In genomic region chr16:667780-668518, GRCh38 we compare ENCODE assay signal across 1 cellular context.
TF ChIP-seq lines count a peak whose summit lies in the region.

TSS of gene RHOT2 (plus strand) at chr16:668132. CDS start at chr16:668200, 68 bp downstream.

TF ChIP-seq in HepG2, 621 proteins besides CTCF, POLR2A, EP300 and RAD21 (continued from another document and continues in another):
- TF ChIP-seq ZNF280D (CRISPR knock-in tag; IDR thresholded peaks at IDR 0.05) = no peak
- no peak for TF ChIP-seq SUZ12 (IDR thresholded peaks at IDR 0.05; ENCODE audit: low read depth, low read length)
- TF ChIP-seq ZFP62 (CRISPR knock-in tag; IDR thresholded peaks at IDR 0.05) = no peak
- TF ChIP-seq, protein P1, sequence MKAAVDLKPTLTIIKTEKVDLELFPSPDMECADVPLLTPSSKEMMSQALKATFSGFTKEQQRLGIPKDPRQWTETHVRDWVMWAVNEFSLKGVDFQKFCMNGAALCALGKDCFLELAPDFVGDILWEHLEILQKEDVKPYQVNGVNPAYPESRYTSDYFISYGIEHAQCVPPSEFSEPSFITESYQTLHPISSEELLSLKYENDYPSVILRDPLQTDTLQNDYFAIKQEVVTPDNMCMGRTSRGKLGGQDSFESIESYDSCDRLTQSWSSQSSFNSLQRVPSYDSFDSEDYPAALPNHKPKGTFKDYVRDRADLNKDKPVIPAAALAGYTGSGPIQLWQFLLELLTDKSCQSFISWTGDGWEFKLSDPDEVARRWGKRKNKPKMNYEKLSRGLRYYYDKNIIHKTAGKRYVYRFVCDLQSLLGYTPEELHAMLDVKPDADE (CRISPR knock-in tag; IDR thresholded peaks at IDR 0.05) = 0 out of 2 replicates have a peak, but pooled peaks have one; percentile 61
- peak; percentile 74 for TF ChIP-seq MXD4 (CRISPR knock-in tag; IDR thresholded peaks at IDR 0.05)
- TF ChIP-seq ZNF180 (CRISPR knock-in tag; IDR thresholded peaks at IDR 0.05; ENCODE audit: borderline replicate concordance, low read depth) = no peak
- TF ChIP-seq ZNF263 (CRISPR knock-in tag; IDR thresholded peaks at IDR 0.05) = no peak
- TF ChIP-seq, protein P2, sequence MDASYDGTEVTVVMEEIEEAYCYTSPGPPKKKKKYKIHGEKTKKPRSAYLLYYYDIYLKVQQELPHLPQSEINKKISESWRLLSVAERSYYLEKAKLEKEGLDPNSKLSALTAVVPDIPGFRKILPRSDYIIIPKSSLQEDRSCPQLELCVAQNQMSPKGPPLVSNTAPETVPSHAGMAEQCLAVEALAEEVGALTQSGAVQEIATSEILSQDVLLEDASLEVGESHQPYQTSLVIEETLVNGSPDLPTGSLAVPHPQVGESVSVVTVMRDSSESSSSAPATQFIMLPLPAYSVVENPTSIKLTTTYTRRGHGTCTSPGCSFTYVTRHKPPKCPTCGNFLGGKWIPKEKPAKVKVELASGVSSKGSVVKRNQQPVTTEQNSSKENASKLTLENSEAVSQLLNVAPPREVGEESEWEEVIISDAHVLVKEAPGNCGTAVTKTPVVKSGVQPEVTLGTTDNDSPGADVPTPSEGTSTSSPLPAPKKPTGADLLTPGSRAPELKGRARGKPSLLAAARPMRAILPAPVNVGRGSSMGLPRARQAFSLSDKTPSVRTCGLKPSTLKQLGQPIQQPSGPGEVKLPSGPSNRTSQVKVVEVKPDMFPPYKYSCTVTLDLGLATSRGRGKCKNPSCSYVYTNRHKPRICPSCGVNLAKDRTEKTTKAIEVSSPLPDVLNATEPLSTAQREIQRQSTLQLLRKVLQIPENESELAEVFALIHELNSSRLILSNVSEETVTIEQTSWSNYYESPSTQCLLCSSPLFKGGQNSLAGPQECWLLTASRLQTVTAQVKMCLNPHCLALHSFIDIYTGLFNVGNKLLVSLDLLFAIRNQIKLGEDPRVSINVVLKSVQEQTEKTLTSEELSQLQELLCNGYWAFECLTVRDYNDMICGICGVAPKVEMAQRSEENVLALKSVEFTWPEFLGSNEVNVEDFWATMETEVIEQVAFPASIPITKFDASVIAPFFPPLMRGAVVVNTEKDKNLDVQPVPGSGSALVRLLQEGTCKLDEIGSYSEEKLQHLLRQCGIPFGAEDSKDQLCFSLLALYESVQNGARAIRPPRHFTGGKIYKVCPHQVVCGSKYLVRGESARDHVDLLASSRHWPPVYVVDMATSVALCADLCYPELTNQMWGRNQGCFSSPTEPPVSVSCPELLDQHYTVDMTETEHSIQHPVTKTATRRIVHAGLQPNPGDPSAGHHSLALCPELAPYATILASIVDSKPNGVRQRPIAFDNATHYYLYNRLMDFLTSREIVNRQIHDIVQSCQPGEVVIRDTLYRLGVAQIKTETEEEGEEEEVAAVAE (CRISPR knock-in tag; IDR thresholded peaks at IDR 0.05; ENCODE audit: borderline replicate concordance) = no peak
- TF ChIP-seq SMAD1 (CRISPR knock-in tag; IDR thresholded peaks at IDR 0.05; ENCODE audit: borderline replicate concordance, low read depth) = peak; percentile 98
- TF ChIP-seq, protein P3, sequence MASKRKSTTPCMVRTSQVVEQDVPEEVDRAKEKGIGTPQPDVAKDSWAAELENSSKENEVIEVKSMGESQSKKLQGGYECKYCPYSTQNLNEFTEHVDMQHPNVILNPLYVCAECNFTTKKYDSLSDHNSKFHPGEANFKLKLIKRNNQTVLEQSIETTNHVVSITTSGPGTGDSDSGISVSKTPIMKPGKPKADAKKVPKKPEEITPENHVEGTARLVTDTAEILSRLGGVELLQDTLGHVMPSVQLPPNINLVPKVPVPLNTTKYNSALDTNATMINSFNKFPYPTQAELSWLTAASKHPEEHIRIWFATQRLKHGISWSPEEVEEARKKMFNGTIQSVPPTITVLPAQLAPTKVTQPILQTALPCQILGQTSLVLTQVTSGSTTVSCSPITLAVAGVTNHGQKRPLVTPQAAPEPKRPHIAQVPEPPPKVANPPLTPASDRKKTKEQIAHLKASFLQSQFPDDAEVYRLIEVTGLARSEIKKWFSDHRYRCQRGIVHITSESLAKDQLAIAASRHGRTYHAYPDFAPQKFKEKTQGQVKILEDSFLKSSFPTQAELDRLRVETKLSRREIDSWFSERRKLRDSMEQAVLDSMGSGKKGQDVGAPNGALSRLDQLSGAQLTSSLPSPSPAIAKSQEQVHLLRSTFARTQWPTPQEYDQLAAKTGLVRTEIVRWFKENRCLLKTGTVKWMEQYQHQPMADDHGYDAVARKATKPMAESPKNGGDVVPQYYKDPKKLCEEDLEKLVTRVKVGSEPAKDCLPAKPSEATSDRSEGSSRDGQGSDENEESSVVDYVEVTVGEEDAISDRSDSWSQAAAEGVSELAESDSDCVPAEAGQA (IDR thresholded peaks at IDR 0.05; ENCODE audit: low read depth) = peak; percentile 73
- TF ChIP-seq, protein P3 (CRISPR knock-in tag; IDR thresholded peaks at IDR 0.05; ENCODE audit: borderline replicate concordance) = no peak; the same call in 1 of the 2 replicates
- 0 out of 2 replicates have a peak, but pooled peaks have one; percentile 12 for TF ChIP-seq NFYC (CRISPR knock-in tag; IDR thresholded peaks at IDR 0.05)
- TF ChIP-seq ZNF101 (CRISPR knock-in tag; IDR thresholded peaks at IDR 0.05; ENCODE audit: borderline replicate concordance, low read depth) = no peak
- no peak for TF ChIP-seq MEIS1 (CRISPR knock-in tag; IDR thresholded peaks at IDR 0.05; ENCODE audit: borderline replicate concordance)
- peak; percentile 18; the same call in 1 of the 2 replicates for TF ChIP-seq E2F1 (CRISPR knock-in tag; IDR thresholded peaks at IDR 0.05)
- no peak; the same call in 1 of the 2 replicates for TF ChIP-seq RNF2 (conservative IDR thresholded peaks at IDR 0.05; ENCODE audit: low read depth)
- TF ChIP-seq MBD4 (IDR thresholded peaks at IDR 0.05; ENCODE audit: borderline replicate concordance, low read length) = no peak
- TF ChIP-seq TSC22D2 (CRISPR knock-in tag; IDR thresholded peaks at IDR 0.05; ENCODE audit: borderline replicate concordance) = peak; percentile 92
- no peak for TF ChIP-seq NR2F1 (CRISPR knock-in tag; IDR thresholded peaks at IDR 0.05)
- TF ChIP-seq ZNF382 (CRISPR knock-in tag; IDR thresholded peaks at IDR 0.05; ENCODE audit: borderline replicate concordance) = no peak
- TF ChIP-seq SOX5 (CRISPR knock-in tag; IDR thresholded peaks at IDR 0.05; ENCODE audit: borderline replicate concordance) = peak; percentile 48; the same call in 1 of the 2 replicates
- 0 out of 2 replicates have a peak, but pooled peaks have one; percentile 27 for TF ChIP-seq ZFP1 (CRISPR knock-in tag; IDR thresholded peaks at IDR 0.05)
- 0 out of 2 replicates have a peak, but pooled peaks have one; percentile 46 for TF ChIP-seq RFXANK (CRISPR knock-in tag; IDR thresholded peaks at IDR 0.05)
- no peak for TF ChIP-seq ZNF850 (CRISPR knock-in tag; conservative IDR thresholded peaks at IDR 0.05)
- TF ChIP-seq ZNF768 (CRISPR knock-in tag; IDR thresholded peaks at IDR 0.05) = peak; percentile 48; the same call in 1 of the 2 replicates
- TF ChIP-seq TIGD3 (CRISPR knock-in tag; IDR thresholded peaks at IDR 0.05; ENCODE audit: borderline replicate concordance) = peak; percentile 73; the same call in 1 of the 2 replicates
- TF ChIP-seq, protein P4, sequence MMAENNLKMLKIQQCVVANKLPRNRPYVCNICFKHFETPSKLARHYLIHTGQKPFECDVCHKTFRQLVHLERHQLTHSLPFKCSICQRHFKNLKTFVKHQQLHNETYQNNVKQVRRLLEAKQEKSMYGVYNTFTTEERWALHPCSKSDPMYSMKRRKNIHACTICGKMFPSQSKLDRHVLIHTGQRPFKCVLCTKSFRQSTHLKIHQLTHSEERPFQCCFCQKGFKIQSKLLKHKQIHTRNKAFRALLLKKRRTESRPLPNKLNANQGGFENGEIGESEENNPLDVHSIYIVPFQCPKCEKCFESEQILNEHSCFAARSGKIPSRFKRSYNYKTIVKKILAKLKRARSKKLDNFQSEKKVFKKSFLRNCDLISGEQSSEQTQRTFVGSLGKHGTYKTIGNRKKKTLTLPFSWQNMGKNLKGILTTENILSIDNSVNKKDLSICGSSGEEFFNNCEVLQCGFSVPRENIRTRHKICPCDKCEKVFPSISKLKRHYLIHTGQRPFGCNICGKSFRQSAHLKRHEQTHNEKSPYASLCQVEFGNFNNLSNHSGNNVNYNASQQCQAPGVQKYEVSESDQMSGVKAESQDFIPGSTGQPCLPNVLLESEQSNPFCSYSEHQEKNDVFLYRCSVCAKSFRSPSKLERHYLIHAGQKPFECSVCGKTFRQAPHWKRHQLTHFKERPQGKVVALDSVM (CRISPR knock-in tag; IDR thresholded peaks at IDR 0.05) = no peak; the same call in 1 of the 2 replicates
- no peak for TF ChIP-seq NR2F6 (IDR thresholded peaks at IDR 0.05)
- TF ChIP-seq NR2F6 (CRISPR knock-in tag; IDR thresholded peaks at IDR 0.05) = peak; percentile 39; the same call in 1 of the 2 replicates
- peak; percentile 56; the same call in 1 of the 2 replicates for TF ChIP-seq ZNF773 (CRISPR knock-in tag; IDR thresholded peaks at IDR 0.05; ENCODE audit: borderline replicate concordance)
- peak; percentile 78; the same call in 1 of the 2 replicates for TF ChIP-seq SP4 (CRISPR knock-in tag; IDR thresholded peaks at IDR 0.05)
- TF ChIP-seq CREM (IDR thresholded peaks at IDR 0.05) = no peak
- TF ChIP-seq CREM (CRISPR knock-in tag; IDR thresholded peaks at IDR 0.05) = no peak
- peak; percentile 92; the same call in 1 of the 2 replicates for TF ChIP-seq RFXAP (CRISPR knock-in tag; IDR thresholded peaks at IDR 0.05; ENCODE audit: borderline replicate concordance)
- peak; percentile 81 for TF ChIP-seq ZNF331 (CRISPR knock-in tag; IDR thresholded peaks at IDR 0.05)
- TF ChIP-seq, protein P5, sequence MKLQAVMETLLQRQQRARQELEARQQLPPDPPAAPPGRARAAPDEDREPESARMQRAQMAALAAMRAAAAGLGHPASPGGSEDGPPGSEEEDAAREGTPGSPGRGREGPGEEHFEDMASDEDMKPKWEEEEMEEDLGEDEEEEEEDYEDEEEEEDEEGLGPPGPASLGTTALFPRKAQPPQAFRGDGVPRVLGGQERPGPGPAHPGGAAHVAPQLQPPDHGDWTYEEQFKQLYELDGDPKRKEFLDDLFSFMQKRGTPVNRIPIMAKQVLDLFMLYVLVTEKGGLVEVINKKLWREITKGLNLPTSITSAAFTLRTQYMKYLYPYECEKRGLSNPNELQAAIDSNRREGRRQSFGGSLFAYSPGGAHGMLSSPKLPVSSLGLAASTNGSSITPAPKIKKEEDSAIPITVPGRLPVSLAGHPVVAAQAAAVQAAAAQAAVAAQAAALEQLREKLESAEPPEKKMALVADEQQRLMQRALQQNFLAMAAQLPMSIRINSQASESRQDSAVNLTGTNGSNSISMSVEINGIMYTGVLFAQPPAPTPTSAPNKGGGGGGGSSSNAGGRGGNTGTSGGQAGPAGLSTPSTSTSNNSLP (IDR thresholded peaks at IDR 0.05; ENCODE audit: low read depth, low read length) = no peak
- TF ChIP-seq ZNF891 (CRISPR knock-in tag; IDR thresholded peaks at IDR 0.05) = peak; percentile 74
- no peak for TF ChIP-seq PAWR (CRISPR knock-in tag; IDR thresholded peaks at IDR 0.05; ENCODE audit: borderline replicate concordance)
- no peak for TF ChIP-seq ZNF652 (CRISPR knock-in tag; IDR thresholded peaks at IDR 0.05; ENCODE audit: borderline replicate concordance, low read depth)
- TF ChIP-seq ZNF709 (CRISPR knock-in tag; IDR thresholded peaks at IDR 0.05) = no peak
- no peak for TF ChIP-seq CHD4 (IDR thresholded peaks at IDR 0.05; ENCODE audit: borderline replicate concordance, low read length)
